ENCODE assay signal across 20 cellular contexts in the genomic region with DNA sequence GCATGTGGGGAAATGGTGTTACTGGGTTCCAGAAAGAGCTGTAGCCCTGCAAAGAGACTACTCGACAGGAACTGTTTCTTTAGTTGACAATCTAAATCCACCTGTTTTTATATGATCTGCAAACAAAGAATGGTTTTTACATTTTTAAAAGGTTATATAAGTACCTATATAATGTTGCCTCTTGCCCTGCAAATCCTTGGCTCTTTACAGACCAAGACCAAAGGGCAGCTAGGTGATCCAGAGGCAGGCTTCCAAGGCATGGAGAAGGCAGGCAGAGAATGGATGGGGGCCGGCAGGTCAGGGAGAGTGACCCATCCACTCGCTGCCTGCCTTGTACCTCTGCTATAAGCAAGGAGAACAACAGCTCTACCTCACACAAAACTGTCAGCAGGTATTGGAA.
"Had no signal": no experiment of that assay in that cellular context is flagged by ENCODE, and none has a peak within 500 bp of the region (broad histone marks: within the 10 kb centered on the region; RNA-seq: fewer than 3 reads in every experiment).

No MANE protein-coding gene starts in this region.

- H3K36me3 ChIP-seq: prostate gland, right lobe of liver had no signal

- H2AFZ ChIP-seq: parathyroid adenoma had no signal

- ATAC-seq: gastroesophageal sphincter; left cardiac atrium; left ventricle myocardium superior; natural killer cell treated with Interleukin-12 subunit alpha and Interleukin-12 subunit beta and Interleukin-15 and Interleukin-18, amount 100 ng/mL, for 72 hours; right lobe of liver had no signal

- H3K27ac ChIP-seq: gastroesophageal sphincter, parathyroid adenoma, prostate gland, right lobe of liver, thyroid gland had no signal

- H3K9me3 ChIP-seq: esophagus squamous epithelium, gastroesophageal sphincter, prostate gland, right lobe of liver, thyroid gland had no signal

- H3K9ac ChIP-seq: parathyroid adenoma had no signal

- DNase-seq: dermis blood vessel endothelial cell; esophagus squamous epithelium; foreskin fibroblast; glutamatergic neuron; immature natural killer cell; kidney; left cardiac atrium; left ventricle myocardium superior; occipital lobe; retina; right lobe of liver; stimulated activated CD4-positive, alpha-beta T cell treated with anti-CD3 and anti-CD28 coated beads, Interleukin-2, amount 100 ng/mL, for 48 hours; stimulated activated naive CD4-positive, alpha-beta T cell treated with Interleukin-2 at 50 U/mL for 16 hours; thyroid gland had no signal

- H3K79me2 ChIP-seq: parathyroid adenoma had no signal

- H3K4me3 ChIP-seq: esophagus squamous epithelium, gastroesophageal sphincter, lung, prostate gland, right lobe of liver, skin epidermis, thyroid gland had no signal

- H3K27me3 ChIP-seq: esophagus squamous epithelium, gastroesophageal sphincter, right lobe of liver, thyroid gland had no signal

- H3K4me1 ChIP-seq: parathyroid adenoma, right lobe of liver had no signal
